ENCODE assay signal across 1 cellular context in the genomic region with DNA sequence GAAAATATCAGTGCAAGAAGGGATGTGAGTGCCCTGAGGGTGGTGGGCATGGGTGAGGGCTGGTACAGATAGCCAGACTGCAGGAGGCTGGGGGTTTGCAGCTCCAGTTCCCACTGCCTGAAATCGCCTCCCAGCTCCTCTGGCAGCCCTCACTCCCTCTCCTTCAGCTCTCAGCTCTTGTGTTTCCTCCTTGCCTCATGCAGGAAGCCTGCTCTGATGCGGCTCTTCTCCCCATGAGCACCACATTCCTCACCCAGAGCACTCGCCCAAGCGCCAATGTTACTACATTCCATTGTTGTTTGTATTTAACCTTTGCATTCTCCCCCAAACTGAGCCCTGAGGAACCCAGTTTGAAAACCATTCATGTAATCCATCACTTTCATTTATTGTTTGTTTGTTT. TPM values are rescaled to one million over a fixed set of nuclear protein-coding genes. Genes with fewer than 3 reads are reported as not detected.
"Had no signal": no experiment of that assay in that cellular context is flagged by ENCODE, and none has a peak within 500 bp of the region (broad histone marks: within the 10 kb centered on the region; RNA-seq: fewer than 3 reads in every experiment).

No MANE protein-coding gene starts in this region.

RNA-seq across cellular contexts. Expression of gene RIMBP3B, which starts 7.7 kb away (rescaled TPM):
- total RNA-seq: MCF 10A had no signal
